ENCODE assay signal across 21 cellular contexts in genomic region chr7:99173787-99174186, GRCh38. TPM values are rescaled to one million over a fixed set of nuclear protein-coding genes. Genes with fewer than 3 reads are reported as not detected.
"Had no signal": no experiment of that assay in that cellular context is flagged by ENCODE, and none has a peak within 500 bp of the region (broad histone marks: within the 10 kb centered on the region; RNA-seq: fewer than 3 reads in every experiment).

No MANE protein-coding gene starts in this region.

- H3K27me3 ChIP-seq: ascending aorta, esophagus squamous epithelium, right atrium auricular region, transverse colon had no signal

- H3K27ac ChIP-seq: ascending aorta, esophagus squamous epithelium, right atrium auricular region, transverse colon, VCaP had no signal

- FAIRE-seq: endothelial cell of umbilical vein had no signal

- H3K4me3 ChIP-seq: ascending aorta, esophagus squamous epithelium, right atrium auricular region, transverse colon had no signal

- ATAC-seq: activated T-cell treated with anti-CD3 and anti-CD28 coated beads, Interleukin-2, amount 50 U/mL, for 72 hours had no signal

- H3K9me3 ChIP-seq: ascending aorta, esophagus squamous epithelium, right atrium auricular region, transverse colon had no signal

- H3K36me3 ChIP-seq: ascending aorta, esophagus squamous epithelium, right atrium auricular region, transverse colon had no signal

- DNase-seq: activated CD4-positive, alpha-beta T cell treated with anti-CD3 and anti-CD28 coated beads for 1 hour; activated CD8-positive, alpha-beta memory T cell treated with anti-CD3 and anti-CD28 coated beads for 24 hours; activated CD8-positive, alpha-beta memory T cell treated with anti-CD3 and anti-CD28 coated beads, Interleukin-2, amount 50 U/mL, for 48 hours; activated effector memory CD4-positive, alpha-beta T cell treated with anti-CD3 and anti-CD28 coated beads, Interleukin-2, amount 50 U/mL, for 16 hours; activated naive CD4-positive, alpha-beta T cell treated with anti-CD3 and anti-CD28 coated beads, Interleukin-2, amount 50 U/mL, for 16 hours; activated T-cell treated with anti-CD3 and anti-CD28 coated beads, Interleukin-2, amount 50 U/mL, for 72 hours; effector memory CD4-positive, alpha-beta T cell; esophagus squamous epithelium; midbrain; occipital lobe; stimulated activated CD4-positive, alpha-beta T cell treated with anti-CD3 and anti-CD28 coated beads, Interleukin-2, amount 100 ng/mL, for 48 hours; T-helper 2 cell; transverse colon had no signal

- H3K4me1 ChIP-seq: ascending aorta, right atrium auricular region, transverse colon had no signal

RNA-seq across cellular contexts. Expression of gene KPNA7, which starts 34.1 kb away (rescaled TPM):
- total RNA-seq: ascending aorta, chondrocyte, endothelial cell of umbilical vein, lung microvascular endothelial cell, occipital lobe, posterior vena cava, right atrium auricular region, skeletal muscle tissue had no signal
- polyA plus RNA-seq: endothelial cell of umbilical vein had no signal
